Comparison of ENCODE assay signal across 27 cellular contexts in genomic region chr6:130470777-130471176, GRCh38.
"Had no signal": no experiment of that assay in that cellular context is flagged by ENCODE, and none has a peak within 500 bp of the region (broad histone marks: within the 10 kb centered on the region; RNA-seq: fewer than 3 reads in every experiment).

No MANE protein-coding gene starts in this region.

- DNase-seq: dermis blood vessel endothelial cell; dorsolateral prefrontal cortex; effector CD4-positive, alpha-beta T cell; effector memory CD4-positive, alpha-beta T cell; erythroblast; esophagus squamous epithelium; foreskin fibroblast; foreskin melanocyte; gastrocnemius medialis; glutamatergic neuron; head of caudate nucleus; heart right ventricle; hippocampal formation; left cardiac atrium; left lung; left ventricle myocardium superior; lower lobe of right lung; mesenchymal stem cell; midbrain; naive thymus-derived CD4-positive, alpha-beta T cell had no signal

- H3K4me3 Mint-ChIP-seq: naive thymus-derived CD4-positive, alpha-beta T cell had no signal

- H3K4me1 ChIP-seq: esophagus squamous epithelium, gastrocnemius medialis, heart right ventricle, left lung, lower lobe of right lung had no signal

- H3K27ac Mint-ChIP-seq: naive thymus-derived CD4-positive, alpha-beta T cell had no signal

- FAIRE-seq: colon, endometrium, islet of Langerhans, keratinocyte had no signal

- H3K36me3 ChIP-seq: esophagus squamous epithelium, gastrocnemius medialis, heart right ventricle, left lung, lower lobe of right lung had no signal

- H3K27me3 ChIP-seq: esophagus squamous epithelium, gastrocnemius medialis, heart right ventricle, left lung had no signal

- ATAC-seq: esophagus mucosa; gastrocnemius medialis; heart right ventricle; left cardiac atrium; left lung; left ventricle myocardium superior; lower lobe of right lung; naive thymus-derived CD4-positive, alpha-beta T cell had no signal

- H3K9me3 ChIP-seq: esophagus squamous epithelium, gastrocnemius medialis, lower lobe of right lung had no signal

- H3K27ac ChIP-seq: coronary artery, dorsolateral prefrontal cortex, epithelial cell of prostate, esophagus squamous epithelium, gastrocnemius medialis, heart right ventricle, left lung, lower lobe of right lung had no signal

- H3K4me3 ChIP-seq: coronary artery, dorsolateral prefrontal cortex, esophagus squamous epithelium, gastrocnemius medialis, heart right ventricle, left lung, lower lobe of right lung had no signal
